ENCODE assay signal across 13 cellular contexts in genomic region chr16:56294599-56294998, GRCh38.
DNase-seq lines count a peak whose midpoint lies in the region; ATAC-seq and TF ChIP-seq lines count a peak whose summit lies in the region.
"Had no signal": no experiment of that assay in that cellular context is flagged by ENCODE, and none has a peak within 500 bp of the region (broad histone marks: within the 10 kb centered on the region; RNA-seq: fewer than 3 reads in every experiment).

No MANE protein-coding gene starts in this region.

- H3K4me3 Mint-ChIP-seq in endodermal cell, result no peak overlapping the region
- no peak overlapping the region for H3K4me3 Mint-ChIP-seq in CD8-positive, alpha-beta memory T cell
- no peak overlapping the region for H3K4me3 Mint-ChIP-seq in activated naive CD8-positive, alpha-beta T cell treated with anti-CD3 and anti-CD28 coated beads for 36 hours

- 71% methylated on average over 2 of the region's 2 CpGs; no CpG with 5 or more reads in 1 of the 2 experiments for WGBS in endodermal cell (ENCODE audit: insufficient coverage in 1 of 2, insufficient read length in 1 of 2), 2 experiments

- no peak overlapping the region for H3K4me3 ChIP-seq in AG04449 (ENCODE audit: low read depth, low read length)
- H3K4me3 ChIP-seq in endodermal cell (ENCODE audit: low read length), result no peak overlapping the region
- no peak overlapping the region for H3K4me3 ChIP-seq in muscle layer of colon (ENCODE audit: low read depth in 1 of 2, low read length in 2 of 2)
- H3K4me3 ChIP-seq in CD8-positive, alpha-beta memory T cell (ENCODE audit: low read length), result no peak overlapping the region

- H3K27me3 Mint-ChIP-seq in endodermal cell (ENCODE audit: insufficient read depth), result peaks cover 88% of the 10 kb centered on the region
- peaks cover 0 to 2% of the 10 kb centered on the region in 2 donors for H3K27me3 Mint-ChIP-seq in CD8-positive, alpha-beta memory T cell
- H3K27me3 Mint-ChIP-seq in activated naive CD8-positive, alpha-beta T cell treated with anti-CD3 and anti-CD28 coated beads for 36 hours, result peaks cover 22% of the 10 kb centered on the region

- no peak for TF ChIP-seq CTCF in AG04449 (IDR thresholded peaks at IDR 0.05; ENCODE audit: insufficient read depth, low read length, missing control alignments)
- no peak for TF ChIP-seq CTCF in endodermal cell (conservative IDR thresholded peaks at IDR 0.05)

- no peak overlapping the region for H3K27ac Mint-ChIP-seq in endodermal cell
- H3K27ac Mint-ChIP-seq in CD8-positive, alpha-beta memory T cell, result peak overlapping the region in 1 of 8 donors; percentile 55
- H3K27ac Mint-ChIP-seq in activated naive CD8-positive, alpha-beta T cell treated with anti-CD3 and anti-CD28 coated beads for 36 hours, result no peak overlapping the region

- H3K9me3 Mint-ChIP-seq in endodermal cell, result no peaks in the 10 kb centered on the region
- H3K9me3 Mint-ChIP-seq in CD8-positive, alpha-beta memory T cell, result no peaks in the 10 kb centered on the region
- no peaks in the 10 kb centered on the region for H3K9me3 Mint-ChIP-seq in activated naive CD8-positive, alpha-beta T cell treated with anti-CD3 and anti-CD28 coated beads for 36 hours

- POLR2A ChIA-PET in AG04449 (lab: Yijun Ruan, JAX), result interaction anchor here (1.0 kb wide), 1 partner anchor 21 kb away, joined by 5 read pairs; no protein-coding TSS in a partner anchor
- POLR2A ChIA-PET in CD8-positive, alpha-beta memory T cell (lab: Charles Lee), result no interaction called here

- peaks cover 26% of the 10 kb centered on the region for H3K4me1 Mint-ChIP-seq in endodermal cell
- peaks cover 4 to 19% (median 11%) of the 10 kb centered on the region in 3 donors for H3K4me1 Mint-ChIP-seq in CD8-positive, alpha-beta memory T cell
- H3K4me1 Mint-ChIP-seq in activated naive CD8-positive, alpha-beta T cell treated with anti-CD3 and anti-CD28 coated beads for 36 hours, result peaks cover 15% of the 10 kb centered on the region

- H3K27ac ChIP-seq in endodermal cell (ENCODE audit: low read depth, low read length) (peak overlapping the region; percentile 40), muscle layer of colon (ENCODE audit: low read depth, low read length) (peak overlapping the region; percentile 68)
- no peak overlapping the region for H3K27ac ChIP-seq in CD8-positive, alpha-beta memory T cell (ENCODE audit: low read depth, low read length)
- H3K27ac ChIP-seq: VCaP had no signal

- H3K9me3 ChIP-seq in endodermal cell (ENCODE audit: control insufficient read depth, low read length) (no peaks in the 10 kb centered on the region), muscle layer of colon (ENCODE audit: low read length) (no peaks in the 10 kb centered on the region)
- no peaks in the 10 kb centered on the region for H3K9me3 ChIP-seq in CD8-positive, alpha-beta memory T cell (ENCODE audit: low read length)

- no peak for ATAC-seq in HG03139 (IDR thresholded peaks at IDR 0.05; ENCODE audit: unreplicated experiment)

- no peak overlapping the region for H3K9ac ChIP-seq in endodermal cell (ENCODE audit: extremely low read depth, low read length, poor library complexity, severe bottlenecking)
- H3K9ac ChIP-seq in muscle layer of colon (ENCODE audit: low read length), result no peak overlapping the region

- H3K36me3 ChIP-seq in endodermal cell (ENCODE audit: control insufficient read depth, insufficient read depth, low read length) (no peaks in the 10 kb centered on the region), muscle layer of colon (ENCODE audit: insufficient read depth, low read length) (no peaks in the 10 kb centered on the region)
- H3K36me3 ChIP-seq in CD8-positive, alpha-beta memory T cell (ENCODE audit: insufficient read depth, low read length), result no peaks in the 10 kb centered on the region

- no peaks in the 10 kb centered on the region for H3K36me3 Mint-ChIP-seq in endodermal cell (ENCODE audit: low read depth)
- peaks cover 0 to 2% (median 0%) of the 10 kb centered on the region in 3 donors for H3K36me3 Mint-ChIP-seq in CD8-positive, alpha-beta memory T cell
- H3K36me3 Mint-ChIP-seq in activated naive CD8-positive, alpha-beta T cell treated with anti-CD3 and anti-CD28 coated beads for 36 hours, result no peaks in the 10 kb centered on the region

- peaks cover 67% of the 10 kb centered on the region for H3K27me3 ChIP-seq in endodermal cell (ENCODE audit: control insufficient read depth, insufficient read depth, low read length, poor library complexity, severe bottlenecking)
- no peaks in the 10 kb centered on the region for H3K27me3 ChIP-seq in muscle layer of colon (ENCODE audit: control insufficient read depth in 1 of 2, insufficient read depth in 2 of 2, low read length in 2 of 2)
- H3K27me3 ChIP-seq in CD8-positive, alpha-beta memory T cell (ENCODE audit: insufficient read depth, low read length, poor library complexity, severe bottlenecking), result no peaks in the 10 kb centered on the region

- peaks cover 5% of the 10 kb centered on the region for H3K4me1 ChIP-seq in endodermal cell (ENCODE audit: control insufficient read depth, insufficient read depth, low read length)
- H3K4me1 ChIP-seq in muscle layer of colon (ENCODE audit: insufficient read depth, low read length), result peaks cover 57% of the 10 kb centered on the region
- H3K4me1 ChIP-seq in CD8-positive, alpha-beta memory T cell (ENCODE audit: insufficient read depth, low read length), result no peaks in the 10 kb centered on the region

- DNase-seq in AG04449 (ENCODE audit: low read depth, low spot score) (peak; percentile 81), LHCN-M2 (ENCODE audit: low read depth) (peak; percentile 11), endodermal cell (no peak), C1 segment of cervical spinal cord (lab: John Stamatoyannopoulos, UW) (no peak)
- DNase-seq in CD8-positive, alpha-beta memory T cell, result no peak
- DNase-seq in activated naive CD8-positive, alpha-beta T cell treated with anti-CD3 and anti-CD28 coated beads for 36 hours, result no peak
- DNase-seq: activated CD8-positive, alpha-beta memory T cell treated with anti-CD3 and anti-CD28 coated beads, Interleukin-2, amount 50 U/mL, for 48 hours; AML-193; GF-D8; NCI-H510A had no signal

- CTCF ChIA-PET in AG04449 (lab: Yijun Ruan, JAX), result interaction anchor here (3.0 to 4.1 kb wide), 3 partner anchors 13 to 24 kb away, joined by 21 to 34 read pairs (median 21); no protein-coding TSS in a partner anchor
- CTCF ChIA-PET in CD8-positive, alpha-beta memory T cell (lab: Charles Lee), result interaction anchor here (1.1 kb wide), 1 partner anchor 16 kb away, joined by 3 read pairs; no protein-coding TSS in a partner anchor

Comparison
In these comparisons a context has a peak if more than half of its experiments do, and no peak if none do; other contexts are left out.
1. DNase-seq: peak in AG04449 (single experiment) and LHCN-M2 (single experiment); none in endodermal cell (single experiment), CD8-positive, alpha-beta memory T cell (0 of 5), C1 segment of cervical spinal cord (0 of 14) and activated naive CD8-positive, alpha-beta T cell treated with anti-CD3 and anti-CD28 coated beads for 36 hours (single experiment).